In genomic region chr11:85021066-85021465, GRCh38 we compare ENCODE assay signal across 30 cellular contexts.
"Had no signal": no experiment of that assay in that cellular context is flagged by ENCODE, and none has a peak within 500 bp of the region (broad histone marks: within the 10 kb centered on the region; RNA-seq: fewer than 3 reads in every experiment).

No MANE protein-coding gene starts in this region.

- ATAC-seq: activated CD4-positive, alpha-beta T cell treated with anti-CD3 and anti-CD28 coated beads for 36 hours; activated CD8-positive, alpha-beta T cell treated with anti-CD3 and anti-CD28 coated beads for 36 hours; activated T-cell treated with anti-CD3 and anti-CD28 coated beads, Interleukin-2, amount 50 U/mL, for 72 hours had no signal

- H3K27ac Mint-ChIP-seq: activated CD4-positive, alpha-beta T cell treated with anti-CD3 and anti-CD28 coated beads for 36 hours; activated CD8-positive, alpha-beta T cell treated with anti-CD3 and anti-CD28 coated beads for 36 hours; activated naive CD4-positive, alpha-beta T cell treated with anti-CD3 and anti-CD28 coated beads, Interleukin-2, amount 10 ng/mL, durations not matched to agents 7 days and 5 days; activated naive CD8-positive, alpha-beta T cell treated with anti-CD3 and anti-CD28 coated beads for 36 hours; activated T-cell treated with anti-CD3 and anti-CD28 coated beads, Interleukin-2, amount 50 U/mL, for 72 hours; activated T-helper 2 cell treated with anti-CD3 and anti-CD28 coated beads, Interferon-gamma antibody, Interleukin-2, Interleukin-4, amounts not matched to agents 10 μg/mL and 5 μg/mL and 100 μg/mL, durations not matched to agents 14 hours and 24 hours and 36 hours had no signal

- H3K36me3 ChIP-seq: adrenal gland, breast epithelium, colonic mucosa, Peyer's patch, SJSA1 had no signal

- H3K9me3 ChIP-seq: adrenal gland, breast epithelium, colonic mucosa, Peyer's patch, SJSA1 had no signal

- H3K4me1 ChIP-seq: adrenal gland, breast epithelium, colonic mucosa, Peyer's patch, SJSA1 had no signal

- H3K4me1 Mint-ChIP-seq: activated CD4-positive, alpha-beta T cell treated with anti-CD3 and anti-CD28 coated beads for 36 hours; activated naive CD4-positive, alpha-beta T cell treated with anti-CD3 and anti-CD28 coated beads, Interleukin-2, amount 10 ng/mL, durations not matched to agents 7 days and 5 days; activated naive CD8-positive, alpha-beta T cell treated with anti-CD3 and anti-CD28 coated beads for 36 hours had no signal

- H3K4me3 ChIP-seq: adrenal gland, breast epithelium, colonic mucosa, Peyer's patch, SJSA1 had no signal

- H3K27ac ChIP-seq: adrenal gland, breast epithelium, colonic mucosa, Peyer's patch, RWPE1, SJSA1, VCaP had no signal

- H3K27me3 Mint-ChIP-seq: activated CD4-positive, alpha-beta T cell treated with anti-CD3 and anti-CD28 coated beads for 36 hours; activated CD8-positive, alpha-beta T cell treated with anti-CD3 and anti-CD28 coated beads for 36 hours; activated naive CD4-positive, alpha-beta T cell treated with anti-CD3 and anti-CD28 coated beads, Interleukin-2, amount 10 ng/mL, durations not matched to agents 7 days and 5 days; activated naive CD8-positive, alpha-beta T cell treated with anti-CD3 and anti-CD28 coated beads for 36 hours had no signal

- DNase-seq: activated CD4-positive, alpha-beta T cell treated with anti-CD3 and anti-CD28 coated beads for 36 hours; activated CD4-positive, alpha-beta T cell treated with anti-CD3 and anti-CD28 coated beads, Interleukin-2, amount 50 U/mL, for 1 hour; activated CD8-positive, alpha-beta memory T cell treated with anti-CD3 and anti-CD28 coated beads, Interleukin-2, amount 50 U/mL, for 4 hours; activated CD8-positive, alpha-beta T cell treated with anti-CD3 and anti-CD28 coated beads for 36 hours; activated gamma-delta T cell treated with Interleukin-2 at 50 U/mL for 16 hours; activated naive CD4-positive, alpha-beta T cell treated with anti-CD3 and anti-CD28 coated beads, Interleukin-2, amount 10 ng/mL, durations not matched to agents 7 days and 5 days; activated naive CD8-positive, alpha-beta T cell treated with anti-CD3 and anti-CD28 coated beads for 36 hours; activated T-cell treated with anti-CD3 and anti-CD28 coated beads, Interleukin-2, amount 50 U/mL, for 72 hours; adrenal gland; anterior cingulate cortex; caudate nucleus; colonic mucosa; Karpas-422; NCI-H1417; NCI-H1930; NCI-H2171; NCI-H2227 treated with DMSO at 0.1 percent for 48 hours; NCI-H446 treated with DMSO at 0.1 percent for 48 hours; NCI-H524 treated with DMSO at 0.1 percent for 48 hours; NCI-H748 treated with DMSO at 0.1 percent for 48 hours; NK-92 treated with Interleukin-12 subunit alpha and Interleukin-12 subunit beta, amount 100 ng/mL, for 24 hours; OCI-M1; Peyer's patch; Right ventricle myocardium superior; T-helper 2 cell had no signal

- H3K4me3 Mint-ChIP-seq: activated CD4-positive, alpha-beta T cell treated with anti-CD3 and anti-CD28 coated beads for 36 hours; activated CD8-positive, alpha-beta T cell treated with anti-CD3 and anti-CD28 coated beads for 36 hours; activated naive CD4-positive, alpha-beta T cell treated with anti-CD3 and anti-CD28 coated beads, Interleukin-2, amount 10 ng/mL, durations not matched to agents 7 days and 5 days; activated naive CD8-positive, alpha-beta T cell treated with anti-CD3 and anti-CD28 coated beads for 36 hours; activated T-cell treated with anti-CD3 and anti-CD28 coated beads, Interleukin-2, amount 50 U/mL, for 72 hours had no signal

- H3K36me3 Mint-ChIP-seq: activated naive CD4-positive, alpha-beta T cell treated with anti-CD3 and anti-CD28 coated beads, Interleukin-2, amount 10 ng/mL, durations not matched to agents 7 days and 5 days; activated naive CD8-positive, alpha-beta T cell treated with anti-CD3 and anti-CD28 coated beads for 36 hours had no signal

- H3K27me3 ChIP-seq: adrenal gland, breast epithelium, colonic mucosa, Peyer's patch, SJSA1 had no signal
